ENCODE assay signal across 8 cellular contexts in the genomic region with DNA sequence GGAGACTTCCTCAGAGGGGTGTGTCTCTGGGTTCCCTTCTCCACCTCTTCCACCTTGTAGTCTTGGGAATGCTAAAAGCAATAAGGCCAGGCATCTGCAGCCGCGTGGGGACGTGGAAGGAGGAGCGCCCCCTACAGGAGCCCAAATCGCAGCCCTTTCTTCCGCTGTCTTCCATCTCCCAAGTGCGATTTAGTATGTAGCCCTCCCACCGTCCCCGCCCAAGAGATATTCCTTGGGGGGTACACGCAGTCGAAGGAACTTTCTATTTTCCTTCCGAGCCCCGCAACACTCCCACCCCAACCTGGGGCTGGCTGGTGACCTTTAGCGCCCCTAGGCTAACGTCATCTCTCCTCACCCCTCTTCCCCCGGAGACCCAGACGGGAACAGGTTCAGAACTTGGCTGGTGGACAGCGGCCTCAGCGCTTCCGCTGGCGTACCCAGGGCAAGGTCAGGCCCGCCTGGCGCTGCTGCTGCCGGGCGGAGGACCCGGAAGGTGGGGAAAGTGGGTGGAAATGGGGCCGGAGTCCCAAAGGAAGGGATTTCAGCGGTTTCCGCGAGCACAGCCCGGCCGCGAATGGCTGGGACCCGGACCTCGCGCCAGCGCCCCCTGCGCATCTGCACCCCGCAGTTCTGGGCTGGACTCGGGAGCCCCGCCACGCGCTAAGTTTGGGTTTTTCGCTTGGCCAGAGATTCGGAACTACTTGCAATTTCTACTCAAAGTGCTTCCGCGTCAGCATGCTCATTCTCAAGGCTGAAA. TPM values are rescaled to one million over a fixed set of nuclear protein-coding genes. Genes with fewer than 3 reads are reported as not detected.
A peak's percentile ranks its signal among the peaks of the same experiment; 100 is the strongest.
DNase-seq lines count a peak whose midpoint lies in the region; ATAC-seq and TF ChIP-seq lines count a peak whose summit lies in the region.

No MANE protein-coding gene starts in this region.

- WGBS in transverse colon (ENCODE audit: low coverage in 1 of 2), 2 donors: 0 to 5% methylated on average over 9 to 47 of the region's 47 CpGs

- H3K4me3 ChIP-seq in transverse colon: peak overlapping the region; percentile 47 to 68 (median 60)

- peak; percentile 69 for DNase-seq in activated CD8-positive, alpha-beta memory T cell treated with anti-CD3 and anti-CD28 coated beads for 24 hours
- no peak for DNase-seq in activated CD8-positive, alpha-beta memory T cell treated with anti-CD3 and anti-CD28 coated beads, Interleukin-2, amount 50 U/mL, for 4 hours
- DNase-seq in NCI-H1694 (lab: John Stamatoyannopoulos, UW): peak; percentile 65
- DNase-seq in activated CD8-positive, alpha-beta T cell treated with anti-CD3 and anti-CD28 coated beads for 36 hours: peak; percentile 61
- peak; percentile 29 for DNase-seq in fibroblast of peridontal ligament (ENCODE audit: extremely low read depth)
- DNase-seq in myocyte (ENCODE audit: low read depth): peak; percentile 65
- DNase-seq in transverse colon: peak; percentile 73

- TF ChIP-seq POLR2A in transverse colon (IDR thresholded peaks at IDR 0.05): no peak

- H3K27me3 ChIP-seq in transverse colon: peaks cover 66% of the 10 kb centered on the region

- H3K4me1 Mint-ChIP-seq in activated CD8-positive, alpha-beta T cell treated with anti-CD3 and anti-CD28 coated beads for 36 hours (ENCODE audit: low read depth): peaks cover 18% of the 10 kb centered on the region

- intact Hi-C loops in activated CD8-positive, alpha-beta T cell treated with anti-CD3 and anti-CD28 coated beads for 36 hours (cut with micrococcal nuclease): no loop called here
- intact Hi-C loops in transverse colon (cut with DNase I; ENCODE audit: low total_unique reads): no loop called here

- TF ChIP-seq CTCF in activated CD8-positive, alpha-beta T cell treated with anti-CD3 and anti-CD28 coated beads for 36 hours (IDR thresholded peaks at IDR 0.05): no peak
- TF ChIP-seq CTCF in transverse colon (IDR thresholded peaks at IDR 0.05): no peak

- POLR2A ChIA-PET in activated CD8-positive, alpha-beta T cell treated with anti-CD3 and anti-CD28 coated beads for 36 hours (lab: Charles Lee): no interaction called here

- H3K36me3 ChIP-seq in transverse colon: no peaks in the 10 kb centered on the region

- H3K27ac ChIP-seq in transverse colon: peak overlapping the region; percentile 43 to 79 (median 59)

- H3K9me3 ChIP-seq in transverse colon: no peaks in the 10 kb centered on the region

- H3K4me3 Mint-ChIP-seq in activated CD8-positive, alpha-beta T cell treated with anti-CD3 and anti-CD28 coated beads for 36 hours: peak overlapping the region; percentile 55

- CTCF ChIA-PET in activated CD8-positive, alpha-beta T cell treated with anti-CD3 and anti-CD28 coated beads for 36 hours (lab: Charles Lee): interaction anchor here (0.9 kb wide), 1 partner anchor 11 kb away, joined by 3 read pairs; no protein-coding TSS in a partner anchor

- in situ Hi-C loops in transverse colon (cut with MboI; ENCODE audit: low pct_ligation_motif_present in 1 of 4, low pct_unique_long_range_greater_than_20kb in 1 of 4, low sequenced_read_pairs in 3 of 4): no loop called here

- H3K27ac Mint-ChIP-seq in activated CD8-positive, alpha-beta T cell treated with anti-CD3 and anti-CD28 coated beads for 36 hours: no peak overlapping the region

- no peak for TF ChIP-seq EP300 in transverse colon (IDR thresholded peaks at IDR 0.05; ENCODE audit: low read depth)

- peak; percentile 45 for ATAC-seq in HG02571 (IDR thresholded peaks at IDR 0.05; ENCODE audit: unreplicated experiment)
- peak; percentile 77 for ATAC-seq in activated CD8-positive, alpha-beta T cell treated with anti-CD3 and anti-CD28 coated beads for 36 hours

- H3K36me3 Mint-ChIP-seq in activated CD8-positive, alpha-beta T cell treated with anti-CD3 and anti-CD28 coated beads for 36 hours (ENCODE audit: low read depth): peaks cover 3% of the 10 kb centered on the region

- peaks cover 3% of the 10 kb centered on the region for H3K9me3 Mint-ChIP-seq in activated CD8-positive, alpha-beta T cell treated with anti-CD3 and anti-CD28 coated beads for 36 hours

- peaks cover 65% of the 10 kb centered on the region for H3K27me3 Mint-ChIP-seq in activated CD8-positive, alpha-beta T cell treated with anti-CD3 and anti-CD28 coated beads for 36 hours

- H3K4me1 ChIP-seq in transverse colon: peaks cover 0 to 31% (median 20%) of the 10 kb centered on the region in 4 donors

RNA-seq across cellular contexts. Expression of a gene that starts 2.1 kb away (rescaled TPM):
- not detected for total RNA-seq in activated CD8-positive, alpha-beta T cell treated with anti-CD3 and anti-CD28 coated beads for 36 hours
- total RNA-seq in myocyte (not detected in 2 replicates), transverse colon (1 to 10 TPM in 2 of 4 donors, not detected in 2; 1.9 to 4.9 TPM)
- polyA plus RNA-seq in myocyte (2012): not detected
